Comparison of ENCODE assay signal across 13 cellular contexts in genomic region chr22:38735126-38735464, GRCh38. TPM values are rescaled to one million over a fixed set of nuclear protein-coding genes. Genes with fewer than 3 reads are reported as not detected.
DNase-seq lines count a peak whose midpoint lies in the region; ATAC-seq and TF ChIP-seq lines count a peak whose summit lies in the region.
"Had no signal": no experiment of that assay in that cellular context is flagged by ENCODE, and none has a peak within 500 bp of the region (broad histone marks: within the 10 kb centered on the region; RNA-seq: fewer than 3 reads in every experiment).

No MANE protein-coding gene starts in this region.

- peak; percentile 56 for TF ChIP-seq POLR2A in GM19193 (IDR thresholded peaks at IDR 0.05; ENCODE audit: extremely low read depth, insufficient read depth, insufficient read length)
- TF ChIP-seq POLR2A in body of pancreas (IDR thresholded peaks at IDR 0.05): no peak

- peaks cover 100% of the 10 kb centered on the region for H4K20me1 ChIP-seq in BLaER1

- H3K4me2 ChIP-seq in BLaER1: peak overlapping the region; percentile 73

- H3K36me3 ChIP-seq in BLaER1: peaks cover 100% of the 10 kb centered on the region
- H3K36me3 ChIP-seq in body of pancreas (replicated peaks in 1 of 2; ENCODE audit: insufficient read depth in 1 of 2, low read depth in 2 of 2): peaks cover 23 to 40% of the 10 kb centered on the region in 2 donors
- H3K36me3 ChIP-seq in neutrophil: peaks cover 100% of the 10 kb centered on the region
- peaks cover 38% of the 10 kb centered on the region for H3K36me3 ChIP-seq in SJCRH30

- no peak for DNase-seq in body of pancreas
- DNase-seq in activated gamma-delta T cell treated with Interleukin-2 at 50 U/mL for 16 hours: no peak
- no peak for DNase-seq in SJCRH30
- DNase-seq in ureter (ENCODE audit: low spot score): no peak
- no peak for DNase-seq in G401 (ENCODE audit: low spot score)
- DNase-seq: activated CD8-positive, alpha-beta memory T cell treated with anti-CD3 and anti-CD28 coated beads, Interleukin-2, amount 50 U/mL, for 4 hours; Caco-2; central memory CD4-positive, alpha-beta T cell; KBM-7; NCI-H2107 had no signal

- no peak for TF ChIP-seq CTCF in body of pancreas (IDR thresholded peaks at IDR 0.05)
- TF ChIP-seq CTCF in neutrophil (IDR thresholded peaks at IDR 0.05): no peak

- ATAC-seq in body of pancreas: no peak

- peak overlapping the region; percentile 7; the same call in 1 of the 2 replicates for H3K9ac ChIP-seq in BLaER1

- H3K4me3 ChIP-seq in BLaER1: no peak overlapping the region
- no peak overlapping the region for H3K4me3 ChIP-seq in body of pancreas
- H3K4me3 ChIP-seq in neutrophil (ENCODE audit: low read depth in 1 of 2, low read length in 1 of 2): no peak overlapping the region
- no peak overlapping the region for H3K4me3 ChIP-seq in SJCRH30

- in situ Hi-C loops in G401 (cut with HindIII; ENCODE audit: low sequenced_read_pairs): no loop called here

- H3K27me3 ChIP-seq in BLaER1 (no peaks in the 10 kb centered on the region), body of pancreas (no peaks in the 10 kb centered on the region), neutrophil (no peaks in the 10 kb centered on the region), SJCRH30 (no peaks in the 10 kb centered on the region)

- intact Hi-C loops in body of pancreas (cut with DNase I): no loop called here

- H3K9me3 ChIP-seq in BLaER1 (no peaks in the 10 kb centered on the region), body of pancreas (no peaks in the 10 kb centered on the region), neutrophil (no peaks in the 10 kb centered on the region), SJCRH30 (replicated peaks) (no peaks in the 10 kb centered on the region)
- H3K9me3 ChIP-seq: Caco-2 had no signal

- 76 to 100% methylated on average over 2 to 3 of the region's 7 CpGs for WGBS in body of pancreas, 2 donors

- H3K27ac ChIP-seq in BLaER1: peak overlapping the region; percentile 47
- peak overlapping the region; percentile 85 to 94 (median 90) for H3K27ac ChIP-seq in body of pancreas
- peak overlapping the region; percentile 79 for H3K27ac ChIP-seq in neutrophil
- no peak overlapping the region for H3K27ac ChIP-seq in SJCRH30

- H3K4me1 ChIP-seq in BLaER1 (peaks cover 89% of the 10 kb centered on the region), body of pancreas (peaks cover 53% of the 10 kb centered on the region), neutrophil (ENCODE audit: control insufficient read depth in 1 of 2, insufficient read depth in 1 of 2, low read depth in 1 of 2, low read length in 1 of 2) (peaks cover 11 to 12% of the 10 kb centered on the region in 2 experiments), SJCRH30 (no peaks in the 10 kb centered on the region; the same call in 1 of the 2 replicates)
- H3K4me1 ChIP-seq: Caco-2 had no signal

RNA-seq across cellular contexts. Expression of gene SUN2, which starts 20.7 kb away (rescaled TPM):
- total RNA-seq in body of pancreas (100 to 1,000 TPM; 143 to 166 TPM), ureter (186 TPM)
- total RNA-seq in SJCRH30 (2014; rRNA removed; shearing (Covaris generic)): 67.3 TPM in 2 replicates
- 19.4 and 23.9 TPM in 2 replicates for total RNA-seq in G401 (2014; rRNA removed; shearing (Covaris generic))

RNA-seq across cellular contexts. Expression of gene GTPBP1, which starts 29.4 kb away (rescaled TPM):
- 10 to 100 TPM; 34.0 to 53.4 TPM for total RNA-seq in body of pancreas
- total RNA-seq in SJCRH30 (2014; rRNA removed; shearing (Covaris generic)): 27.2 and 28.1 TPM in 2 replicates
- total RNA-seq in ureter: 72.0 TPM
- 30.5 and 35.9 TPM in 2 replicates for total RNA-seq in G401 (2014; rRNA removed; shearing (Covaris generic))

RNA-seq across cellular contexts. Expression of gene JOSD1, which starts 34.4 kb away (rescaled TPM):
- total RNA-seq in body of pancreas (10 to 100 TPM; 20.4 to 50.3 TPM), ureter (39.7 TPM)
- total RNA-seq in SJCRH30 (2014; rRNA removed; shearing (Covaris generic)): 25.9 and 26.5 TPM in 2 replicates
- 33.3 and 41.4 TPM in 2 replicates for total RNA-seq in G401 (2014; rRNA removed; shearing (Covaris generic))

RNA-seq across cellular contexts. Expression of gene TOMM22, which starts 53.3 kb away (rescaled TPM):
- total RNA-seq in body of pancreas: 10 to 100 TPM; 16.6 to 21.4 TPM
- 79.0 and 84.3 TPM in 2 replicates for total RNA-seq in SJCRH30 (2014; rRNA removed; shearing (Covaris generic))
- total RNA-seq in ureter: 76.8 TPM
- 131 and 138 TPM in 2 replicates for total RNA-seq in G401 (2014; rRNA removed; shearing (Covaris generic))

RNA-seq across cellular contexts. Expression of gene DNAL4, which starts 58.8 kb away (rescaled TPM):
- total RNA-seq in body of pancreas (10 to 100 TPM; 11.4 to 13.8 TPM), ureter (27.3 TPM)
- total RNA-seq in SJCRH30 (2014; rRNA removed; shearing (Covaris generic)): 4.3 and 4.7 TPM in 2 replicates
- total RNA-seq in G401 (2014; rRNA removed; shearing (Covaris generic)): 17.9 and 30.9 TPM in 2 replicates
